ENCODE assay signal across 7 cellular contexts in genomic region chr17:30832438-30832790, GRCh38.
DNase-seq lines count a peak whose midpoint lies in the region; ATAC-seq and TF ChIP-seq lines count a peak whose summit lies in the region.

No MANE protein-coding gene starts in this region.

- TF ChIP-seq CTCF in HFF-Myc (IDR thresholded peaks at IDR 0.05; ENCODE audit: low read depth, low read length, missing control alignments), result no peak
- no peak for TF ChIP-seq CTCF in WERI-Rb-1 (IDR thresholded peaks at IDR 0.05; ENCODE audit: low read depth, low read length)

- H3K36me3 ChIP-seq in WERI-Rb-1, result peaks cover 36% of the 10 kb centered on the region

- H3K4me3 ChIP-seq in HFF-Myc (replicated peaks; ENCODE audit: low read depth, low read length) (peak overlapping the region; percentile 96), WERI-Rb-1 (ENCODE audit: low read depth, low read length) (peak overlapping the region; percentile 87), iPS-11a (ENCODE audit: low read depth, low read length) (peak overlapping the region; percentile 87)

- no peaks in the 10 kb centered on the region for H3K27me3 Mint-ChIP-seq in stimulated activated naive B cell treated with anti-CD40 and anti-IgM and Interleukin-4, amounts not matched to agents 10 μg/mL and 1 μg/mL and 100 μg/mL, for 72 hours

- H3K9me3 ChIP-seq in WERI-Rb-1 (ENCODE audit: severe bottlenecking), result no peaks in the 10 kb centered on the region

- no peaks in the 10 kb centered on the region for H3K27me3 ChIP-seq in WERI-Rb-1 (ENCODE audit: insufficient read depth, low read depth, severe bottlenecking)

- DNase-seq in HFF-Myc (ENCODE audit: extremely low read depth, low read depth) (no peak), WERI-Rb-1 (no peak), amygdala (lab: John Stamatoyannopoulos, UW) (no peak), SHP77 (lab: John Stamatoyannopoulos, UW) (no peak), cerebellar nuclear complex (lab: John Stamatoyannopoulos, UW) (no peak)
- no peak for DNase-seq in stimulated activated naive B cell treated with anti-CD40 and anti-IgM and Interleukin-4, amounts not matched to agents 10 μg/mL and 1 μg/mL and 100 μg/mL, for 72 hours

- H3K27ac ChIP-seq in WERI-Rb-1, result peak overlapping the region; percentile 96

- peak overlapping the region; percentile 95 for H3K27ac Mint-ChIP-seq in stimulated activated naive B cell treated with anti-CD40 and anti-IgM and Interleukin-4, amounts not matched to agents 10 μg/mL and 1 μg/mL and 100 μg/mL, for 72 hours

- H3K4me3 Mint-ChIP-seq in stimulated activated naive B cell treated with anti-CD40 and anti-IgM and Interleukin-4, amounts not matched to agents 10 μg/mL and 1 μg/mL and 100 μg/mL, for 72 hours, result peak overlapping the region; percentile 98 to 100

- peaks cover 5 to 12% of the 10 kb centered on the region in 2 donors for H3K36me3 Mint-ChIP-seq in stimulated activated naive B cell treated with anti-CD40 and anti-IgM and Interleukin-4, amounts not matched to agents 10 μg/mL and 1 μg/mL and 100 μg/mL, for 72 hours

- no peak for ATAC-seq in stimulated activated naive B cell treated with anti-CD40 and anti-IgM and Interleukin-4, amounts not matched to agents 10 μg/mL and 1 μg/mL and 100 μg/mL, for 72 hours (replicated peaks)

- H3K9me3 Mint-ChIP-seq in stimulated activated naive B cell treated with anti-CD40 and anti-IgM and Interleukin-4, amounts not matched to agents 10 μg/mL and 1 μg/mL and 100 μg/mL, for 72 hours, result no peaks in the 10 kb centered on the region

- peaks cover 11 to 20% of the 10 kb centered on the region in 2 donors for H3K4me1 Mint-ChIP-seq in stimulated activated naive B cell treated with anti-CD40 and anti-IgM and Interleukin-4, amounts not matched to agents 10 μg/mL and 1 μg/mL and 100 μg/mL, for 72 hours
